ENCODE assay signal across 1 cellular context in the genomic region with DNA sequence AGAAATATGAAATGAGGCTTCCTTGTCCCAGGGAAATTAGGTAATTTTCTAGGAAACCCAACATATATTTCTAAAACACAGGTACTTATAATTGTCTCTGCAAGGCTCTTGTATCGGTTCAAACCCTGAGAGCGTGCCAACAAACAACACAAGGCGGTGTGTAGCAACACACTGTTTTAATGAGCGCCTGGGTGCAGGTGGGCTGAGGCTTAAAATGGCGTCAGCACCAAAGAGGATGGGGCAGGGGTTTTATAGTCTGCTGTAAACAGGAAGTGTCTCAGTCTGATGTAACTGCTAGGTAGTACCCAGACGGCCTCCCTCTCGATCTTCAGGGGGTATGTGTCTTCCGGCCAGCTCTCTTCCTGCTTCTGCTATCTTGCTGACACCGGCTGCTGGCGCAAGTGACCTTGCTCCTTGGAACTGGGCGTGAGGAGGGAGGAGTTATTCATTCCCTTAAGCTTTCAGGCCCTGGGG.
TF ChIP-seq lines count a peak whose summit lies in the region.

No MANE protein-coding gene starts in this region.

TF ChIP-seq in SK-N-SH treated with all-trans-retinoic acid at 6 μM for 48 hours, 23 proteins besides CTCF, POLR2A, EP300 and RAD21 (continued from another document):
- TF ChIP-seq, protein P1, sequence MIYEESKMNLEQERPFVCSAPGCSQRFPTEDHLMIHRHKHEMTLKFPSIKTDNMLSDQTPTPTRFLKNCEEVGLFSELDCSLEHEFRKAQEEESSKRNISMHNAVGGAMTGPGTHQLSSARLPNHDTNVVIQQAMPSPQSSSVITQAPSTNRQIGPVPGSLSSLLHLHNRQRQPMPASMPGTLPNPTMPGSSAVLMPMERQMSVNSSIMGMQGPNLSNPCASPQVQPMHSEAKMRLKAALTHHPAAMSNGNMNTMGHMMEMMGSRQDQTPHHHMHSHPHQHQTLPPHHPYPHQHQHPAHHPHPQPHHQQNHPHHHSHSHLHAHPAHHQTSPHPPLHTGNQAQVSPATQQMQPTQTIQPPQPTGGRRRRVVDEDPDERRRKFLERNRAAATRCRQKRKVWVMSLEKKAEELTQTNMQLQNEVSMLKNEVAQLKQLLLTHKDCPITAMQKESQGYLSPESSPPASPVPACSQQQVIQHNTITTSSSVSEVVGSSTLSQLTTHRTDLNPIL (CRISPR knock-in tag; IDR thresholded peaks at IDR 0.05; ENCODE audit: low read depth) = no peak
- TF ChIP-seq OSR1 (CRISPR knock-in tag; IDR thresholded peaks at IDR 0.05) (no peak), ZNF565 (CRISPR knock-in tag; conservative IDR thresholded peaks at IDR 0.05; ENCODE audit: low read depth) (no peak), CSDC2 (CRISPR knock-in tag; IDR thresholded peaks at IDR 0.05) (no peak), SNAI2 (CRISPR knock-in tag; IDR thresholded peaks at IDR 0.05) (no peak)
- TF ChIP-seq, protein P2, sequence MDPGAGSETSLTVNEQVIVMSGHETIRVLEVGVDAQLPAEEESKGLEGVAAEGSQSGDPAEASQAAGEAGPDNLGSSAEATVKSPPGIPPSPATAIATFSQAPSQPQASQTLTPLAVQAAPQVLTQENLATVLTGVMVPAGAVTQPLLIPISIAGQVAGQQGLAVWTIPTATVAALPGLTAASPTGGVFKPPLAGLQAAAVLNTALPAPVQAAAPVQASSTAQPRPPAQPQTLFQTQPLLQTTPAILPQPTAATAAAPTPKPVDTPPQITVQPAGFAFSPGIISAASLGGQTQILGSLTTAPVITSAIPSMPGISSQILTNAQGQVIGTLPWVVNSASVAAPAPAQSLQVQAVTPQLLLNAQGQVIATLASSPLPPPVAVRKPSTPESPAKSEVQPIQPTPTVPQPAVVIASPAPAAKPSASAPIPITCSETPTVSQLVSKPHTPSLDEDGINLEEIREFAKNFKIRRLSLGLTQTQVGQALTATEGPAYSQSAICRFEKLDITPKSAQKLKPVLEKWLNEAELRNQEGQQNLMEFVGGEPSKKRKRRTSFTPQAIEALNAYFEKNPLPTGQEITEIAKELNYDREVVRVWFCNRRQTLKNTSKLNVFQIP (CRISPR knock-in tag; IDR thresholded peaks at IDR 0.05; ENCODE audit: borderline replicate concordance, low read depth) = no peak
- TF ChIP-seq, protein P3, sequence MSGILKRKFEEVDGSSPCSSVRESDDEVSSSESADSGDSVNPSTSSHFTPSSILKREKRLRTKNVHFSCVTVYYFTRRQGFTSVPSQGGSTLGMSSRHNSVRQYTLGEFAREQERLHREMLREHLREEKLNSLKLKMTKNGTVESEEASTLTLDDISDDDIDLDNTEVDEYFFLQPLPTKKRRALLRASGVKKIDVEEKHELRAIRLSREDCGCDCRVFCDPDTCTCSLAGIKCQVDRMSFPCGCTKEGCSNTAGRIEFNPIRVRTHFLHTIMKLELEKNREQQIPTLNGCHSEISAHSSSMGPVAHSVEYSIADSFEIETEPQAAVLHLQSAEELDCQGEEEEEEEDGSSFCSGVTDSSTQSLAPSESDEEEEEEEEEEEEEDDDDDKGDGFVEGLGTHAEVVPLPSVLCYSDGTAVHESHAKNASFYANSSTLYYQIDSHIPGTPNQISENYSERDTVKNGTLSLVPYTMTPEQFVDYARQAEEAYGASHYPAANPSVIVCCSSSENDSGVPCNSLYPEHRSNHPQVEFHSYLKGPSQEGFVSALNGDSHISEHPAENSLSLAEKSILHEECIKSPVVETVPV (CRISPR knock-in tag; IDR thresholded peaks at IDR 0.05) = no peak
- TF ChIP-seq, protein P4, sequence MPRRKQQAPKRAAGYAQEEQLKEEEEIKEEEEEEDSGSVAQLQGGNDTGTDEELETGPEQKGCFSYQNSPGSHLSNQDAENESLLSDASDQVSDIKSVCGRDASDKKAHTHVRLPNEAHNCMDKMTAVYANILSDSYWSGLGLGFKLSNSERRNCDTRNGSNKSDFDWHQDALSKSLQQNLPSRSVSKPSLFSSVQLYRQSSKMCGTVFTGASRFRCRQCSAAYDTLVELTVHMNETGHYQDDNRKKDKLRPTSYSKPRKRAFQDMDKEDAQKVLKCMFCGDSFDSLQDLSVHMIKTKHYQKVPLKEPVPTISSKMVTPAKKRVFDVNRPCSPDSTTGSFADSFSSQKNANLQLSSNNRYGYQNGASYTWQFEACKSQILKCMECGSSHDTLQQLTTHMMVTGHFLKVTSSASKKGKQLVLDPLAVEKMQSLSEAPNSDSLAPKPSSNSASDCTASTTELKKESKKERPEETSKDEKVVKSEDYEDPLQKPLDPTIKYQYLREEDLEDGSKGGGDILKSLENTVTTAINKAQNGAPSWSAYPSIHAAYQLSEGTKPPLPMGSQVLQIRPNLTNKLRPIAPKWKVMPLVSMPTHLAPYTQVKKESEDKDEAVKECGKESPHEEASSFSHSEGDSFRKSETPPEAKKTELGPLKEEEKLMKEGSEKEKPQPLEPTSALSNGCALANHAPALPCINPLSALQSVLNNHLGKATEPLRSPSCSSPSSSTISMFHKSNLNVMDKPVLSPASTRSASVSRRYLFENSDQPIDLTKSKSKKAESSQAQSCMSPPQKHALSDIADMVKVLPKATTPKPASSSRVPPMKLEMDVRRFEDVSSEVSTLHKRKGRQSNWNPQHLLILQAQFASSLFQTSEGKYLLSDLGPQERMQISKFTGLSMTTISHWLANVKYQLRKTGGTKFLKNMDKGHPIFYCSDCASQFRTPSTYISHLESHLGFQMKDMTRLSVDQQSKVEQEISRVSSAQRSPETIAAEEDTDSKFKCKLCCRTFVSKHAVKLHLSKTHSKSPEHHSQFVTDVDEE (CRISPR knock-in tag; IDR thresholded peaks at IDR 0.05) = no peak
